ENCODE assay signal across 14 cellular contexts in the genomic region with DNA sequence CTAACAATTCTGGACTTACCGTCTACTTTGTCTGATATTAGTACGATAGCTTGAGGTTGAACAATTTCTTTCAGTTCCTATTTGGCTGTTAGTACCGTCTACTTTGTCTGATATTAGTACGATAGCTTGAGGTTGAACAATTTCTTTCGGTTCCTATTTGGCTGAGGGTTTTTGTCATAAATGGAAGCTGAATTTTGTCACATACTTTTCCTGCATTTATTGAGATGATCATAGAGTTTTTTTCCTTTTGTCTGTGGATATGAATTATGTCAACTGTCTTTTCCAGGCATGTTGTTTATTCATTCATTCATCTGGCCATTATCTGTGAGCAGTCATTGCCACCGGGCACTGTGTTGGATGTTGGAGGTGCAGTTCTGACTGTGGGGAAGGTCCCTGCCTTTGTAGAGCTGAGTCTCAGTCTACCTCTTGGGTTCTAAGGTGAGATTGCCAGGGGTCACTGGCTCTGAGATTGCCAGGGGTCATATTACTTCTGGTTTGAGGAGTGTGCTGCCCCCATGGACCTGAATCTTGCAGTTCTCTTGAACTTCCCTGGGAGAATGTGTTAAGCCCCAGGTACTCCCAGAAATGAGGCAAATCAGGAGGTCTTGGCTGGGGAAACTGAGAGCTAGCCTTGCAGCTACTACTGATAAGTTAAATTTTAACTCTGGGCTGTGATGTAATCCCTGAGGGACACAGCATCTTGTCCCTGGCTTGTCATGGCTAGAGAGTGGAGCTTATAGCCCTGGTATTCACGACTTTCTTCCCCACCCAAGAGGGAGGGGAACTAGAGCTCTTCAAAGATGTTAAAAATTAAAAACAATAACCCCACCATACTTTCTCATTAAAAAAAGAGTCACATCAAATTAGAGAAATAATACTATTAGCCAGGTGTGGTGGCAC.
DNase-seq lines count a peak whose midpoint lies in the region; ATAC-seq and TF ChIP-seq lines count a peak whose summit lies in the region.
"Had no signal": no experiment of that assay in that cellular context is flagged by ENCODE, and none has a peak within 500 bp of the region (broad histone marks: within the 10 kb centered on the region; RNA-seq: fewer than 3 reads in every experiment).

No MANE protein-coding gene starts in this region.

- no peak overlapping the region for H3K4me3 ChIP-seq in GM12865 (ENCODE audit: low read depth, low read length)
- H3K4me3 ChIP-seq: BLaER1 treated with 17β-estradiol and CSF1 and Interleukin-3, amounts not matched to agents 10 nM and 100 nM; left lung; prostate gland had no signal

- DNase-seq in GM12865 (ENCODE audit: low read depth) (peak; percentile 60), Kasumi-1 (lab: John Stamatoyannopoulos, UW) (no peak), NCI-H446 (lab: John Stamatoyannopoulos, UW) (no peak), NAMALWA (ENCODE audit: low spot score) (no peak), D341Med (ENCODE audit: low spot score) (no peak)
- DNase-seq: left lung, MM.1S, OCI-M1 had no signal

- no peak for TF ChIP-seq CTCF in GM12865 (IDR thresholded peaks at IDR 0.05; ENCODE audit: insufficient read depth, low read depth, low read length, missing control alignments)

- ATAC-seq in GM19328 (IDR thresholded peaks at IDR 0.05; ENCODE audit: unreplicated experiment) (peak; percentile 87), HG02840 (IDR thresholded peaks at IDR 0.05; ENCODE audit: low FRiP score, unreplicated experiment) (peak; percentile 83), HG03571 (IDR thresholded peaks at IDR 0.05; ENCODE audit: unreplicated experiment) (peak; percentile 90)
- ATAC-seq: esophagus mucosa, left lung had no signal
